7 cellular contexts compared by ENCODE assay signal in the genomic region with DNA sequence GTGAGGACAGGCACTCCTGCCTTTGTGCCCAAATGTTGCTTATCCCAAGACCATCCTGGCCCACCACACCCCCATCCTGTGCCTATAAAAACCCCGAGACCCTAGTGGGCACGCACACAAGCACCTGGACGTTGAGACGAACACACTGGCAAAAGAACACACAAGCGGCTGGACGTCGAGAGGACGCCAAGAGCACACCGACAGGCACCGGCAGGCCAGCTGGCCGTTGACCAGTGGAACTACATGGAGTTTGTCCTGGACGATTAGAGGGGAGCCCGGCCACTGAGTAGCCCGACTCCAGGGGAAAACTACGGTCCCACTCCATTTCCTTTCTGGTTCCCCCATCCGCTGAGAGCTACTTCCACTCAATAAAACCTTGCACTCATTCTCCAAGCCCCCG.
"Had no signal": no experiment of that assay in that cellular context is flagged by ENCODE, and none has a peak within 500 bp of the region (broad histone marks: within the 10 kb centered on the region; RNA-seq: fewer than 3 reads in every experiment).

No MANE protein-coding gene starts in this region.

- DNase-seq: H7, HFFc6, KBM-7 had no signal

- H3K27ac ChIP-seq: HL-60 had no signal

- H3K9me3 ChIP-seq: HAP-1 had no signal

- FAIRE-seq: HepG2 had no signal

- H3K4me3 ChIP-seq: GM23338, HAP-1 had no signal

- H3K36me3 ChIP-seq: HAP-1 had no signal

- H2AFZ ChIP-seq: GM23338 had no signal

- H3K4me2 ChIP-seq: GM23338 had no signal
